In genomic region chr5:125274938-125275759, GRCh38 we compare ENCODE assay signal across 15 cellular contexts.
DNase-seq lines count a peak whose midpoint lies in the region; ATAC-seq and TF ChIP-seq lines count a peak whose summit lies in the region.
"Had no signal": no experiment of that assay in that cellular context is flagged by ENCODE, and none has a peak within 500 bp of the region (broad histone marks: within the 10 kb centered on the region; RNA-seq: fewer than 3 reads in every experiment).

No MANE protein-coding gene starts in this region.

- H3K4me1 Mint-ChIP-seq in chondrocyte (ENCODE audit: low read depth) (peaks cover 51% of the 10 kb centered on the region), neural crest cell (peaks cover 59% of the 10 kb centered on the region)

- DNase-seq in LHCN-M2 (ENCODE audit: low read depth) (peak; percentile 86), NCI-H345 (lab: John Stamatoyannopoulos, UW) (peak; percentile 40), chondrocyte (ENCODE audit: low spot score) (no peak), neural crest cell (ENCODE audit: low read depth, low spot score) (no peak), erythroblast (lab: John Stamatoyannopoulos, UW) (no peak)
- DNase-seq in activated T-cell treated with anti-CD3 and anti-CD28 coated beads, Interleukin-2, amount 50 U/mL, for 48 hours, result no peak
- DNase-seq in activated CD8-positive, alpha-beta memory T cell treated with anti-CD3 and anti-CD28 coated beads for 24 hours, result no peak
- DNase-seq: dorsolateral prefrontal cortex, GM23248, hypothalamus, midbrain, NCI-H1436, sigmoid colon, testis had no signal

- ATAC-seq in HG03135 (IDR thresholded peaks at IDR 0.05; ENCODE audit: unreplicated experiment), result no peak

- TF ChIP-seq CTCF in chondrocyte (IDR thresholded peaks at IDR 0.05), result no peak
- TF ChIP-seq CTCF in neural crest cell (conservative IDR thresholded peaks at IDR 0.05), result no peak

- peak overlapping the region; percentile 46 for H3K27ac Mint-ChIP-seq in chondrocyte (ENCODE audit: unreplicated experiment)
- peak overlapping the region; percentile 36 for H3K27ac Mint-ChIP-seq in neural crest cell (ENCODE audit: unreplicated experiment)

- TF ChIP-seq POLR2A in erythroblast (IDR thresholded peaks at IDR 0.05; ENCODE audit: low read length), result no peak

- H3K4me3 Mint-ChIP-seq in chondrocyte (ENCODE audit: unreplicated experiment) (no peak overlapping the region), neural crest cell (no peak overlapping the region)

- H3K9me3 Mint-ChIP-seq in chondrocyte (ENCODE audit: low read depth) (peaks cover 7% of the 10 kb centered on the region), neural crest cell (peaks cover 5% of the 10 kb centered on the region)

- H3K36me3 Mint-ChIP-seq in chondrocyte (ENCODE audit: low read depth) (no peaks in the 10 kb centered on the region), neural crest cell (ENCODE audit: low read depth) (no peaks in the 10 kb centered on the region)

- H3K27me3 Mint-ChIP-seq in chondrocyte (ENCODE audit: low read depth) (no peaks in the 10 kb centered on the region), neural crest cell (ENCODE audit: low read depth) (no peaks in the 10 kb centered on the region)

Comparison
In these comparisons a context has a peak if more than half of its experiments do, and no peak if none do; other contexts are left out.
1. DNase-seq: peak in LHCN-M2 (single experiment) and NCI-H345 (single experiment); none in chondrocyte (single experiment), neural crest cell (single experiment), erythroblast (0 of 2), activated T-cell treated with anti-CD3 and anti-CD28 coated beads, Interleukin-2, amount 50 U/mL, for 48 hours (0 of 2) and activated CD8-positive, alpha-beta memory T cell treated with anti-CD3 and anti-CD28 coated beads for 24 hours (single experiment).